ENCODE assay signal across 9 cellular contexts in the genomic region with DNA sequence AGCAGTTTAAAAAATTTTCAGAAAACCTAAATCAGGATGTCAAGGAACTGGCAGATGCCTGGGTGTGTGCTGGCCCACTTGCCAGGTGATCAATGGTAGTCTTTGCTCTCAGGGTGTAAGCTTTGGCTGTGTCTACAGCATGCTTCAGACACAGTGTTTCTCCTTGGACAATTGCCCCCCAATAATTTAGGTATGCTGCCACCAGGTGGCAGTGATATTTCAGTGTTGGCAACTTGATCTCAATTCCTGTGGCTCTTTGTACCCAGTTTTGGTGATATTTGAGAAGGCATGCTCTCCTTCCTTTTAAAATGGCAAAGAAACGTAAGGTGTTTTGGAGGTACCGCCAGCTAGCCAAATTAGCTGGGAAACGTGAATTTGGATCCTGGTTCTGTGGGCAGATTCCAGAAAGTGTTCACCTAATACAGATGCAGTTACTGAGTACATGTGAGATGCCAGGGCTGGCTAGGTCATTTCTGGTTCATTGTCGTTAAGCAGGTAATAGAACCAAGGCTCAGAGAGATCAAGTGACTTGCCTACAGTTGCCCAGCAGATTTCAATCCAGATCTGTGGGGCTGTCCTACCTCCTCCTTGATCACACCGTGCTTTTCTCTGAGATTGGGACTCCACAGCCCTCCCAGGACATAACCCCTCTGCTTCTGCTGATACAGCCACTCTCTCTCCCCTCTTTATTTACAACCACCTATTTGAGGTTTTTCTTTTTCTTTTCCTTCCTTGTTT.
A peak's percentile ranks its signal among the peaks of the same experiment; 100 is the strongest.
DNase-seq lines count a peak whose midpoint lies in the region; ATAC-seq and TF ChIP-seq lines count a peak whose summit lies in the region.
"Had no signal": no experiment of that assay in that cellular context is flagged by ENCODE, and none has a peak within 500 bp of the region (broad histone marks: within the 10 kb centered on the region; RNA-seq: fewer than 3 reads in every experiment).

No MANE protein-coding gene starts in this region.

- no peak overlapping the region for H3K4me2 ChIP-seq in SK-N-SH

- CTCF ChIA-PET in SK-N-SH (lab: Yijun Ruan, JAX) = interaction anchor here (0.6 to 2.8 kb wide), 26 partner anchors 11 to 258 kb away, joined by 3 to 16 read pairs (median 3); no protein-coding TSS in a partner anchor

- POLR2A ChIA-PET in SK-N-SH (lab: Yijun Ruan, JAX) = no interaction called here

- peak; percentile 46 for DNase-seq in DMS153 (lab: John Stamatoyannopoulos, UW)
- peak; percentile 64 for DNase-seq in HuH-7.5 (ENCODE audit: low spot score)
- peak; percentile 59 for DNase-seq in SK-N-SH
- peak; percentile 65 for DNase-seq in activated naive CD8-positive, alpha-beta T cell treated with anti-CD3 and anti-CD28 coated beads, Interleukin-2, amount 50 U/mL, for 24 hours
- peak; percentile 45 for DNase-seq in iris pigment epithelial cell (ENCODE audit: low read depth)
- peak in 2 of 3 experiments; percentile 44 to 49 for DNase-seq in stimulated activated CD4-positive, alpha-beta T cell treated with anti-CD3 and anti-CD28 coated beads, TNF-alpha, amount 100 ng/mL, for 24 hours (ENCODE audit: low read depth in 3 of 3)

- H3K36me3 Mint-ChIP-seq in activated naive CD8-positive, alpha-beta T cell treated with anti-CD3 and anti-CD28 coated beads, Interleukin-2, amount 50 U/mL, for 24 hours (ENCODE audit: low read depth) = peaks cover 7% of the 10 kb centered on the region

- H3K27ac ChIP-seq in SK-N-SH (ENCODE audit: low read depth in 2 of 2, low read length in 1 of 2) = no peak overlapping the region
- H3K27ac ChIP-seq: SJSA1 had no signal

- no peak for TF ChIP-seq EP300 in SK-N-SH (IDR thresholded peaks at IDR 0.05; ENCODE audit: borderline replicate concordance in 1 of 2, low read depth in 1 of 2, low read length in 1 of 2)

- no peaks in the 10 kb centered on the region for H3K9me2 ChIP-seq in SK-N-SH

- no peaks in the 10 kb centered on the region for H4K20me1 ChIP-seq in SK-N-SH (ENCODE audit: insufficient read depth)

- TF ChIP-seq RAD21 in SK-N-SH (IDR thresholded peaks at IDR 0.05; ENCODE audit: low read length) = peak; percentile 78

- H3K4me1 Mint-ChIP-seq in activated naive CD8-positive, alpha-beta T cell treated with anti-CD3 and anti-CD28 coated beads, Interleukin-2, amount 50 U/mL, for 24 hours = peaks cover 14% of the 10 kb centered on the region

- H3K9ac ChIP-seq in SK-N-SH = no peak overlapping the region

- no peaks in the 10 kb centered on the region for H3K36me3 ChIP-seq in SK-N-SH (replicated peaks in 1 of 2; ENCODE audit: control insufficient read depth in 1 of 2, insufficient read depth in 2 of 2, low read length in 1 of 2)

- no peaks in the 10 kb centered on the region for H3K27me3 ChIP-seq in SK-N-SH (ENCODE audit: insufficient read depth)
- H3K27me3 ChIP-seq: SJSA1 had no signal

- H3F3A ChIP-seq in SK-N-SH (replicated peaks; ENCODE audit: insufficient read depth) = peaks cover 4% of the 10 kb centered on the region

- H3K9me3 Mint-ChIP-seq in activated naive CD8-positive, alpha-beta T cell treated with anti-CD3 and anti-CD28 coated beads, Interleukin-2, amount 50 U/mL, for 24 hours = no peaks in the 10 kb centered on the region

- no peaks in the 10 kb centered on the region for H3K27me3 Mint-ChIP-seq in activated naive CD8-positive, alpha-beta T cell treated with anti-CD3 and anti-CD28 coated beads, Interleukin-2, amount 50 U/mL, for 24 hours

- peaks cover 0 to 11% of the 10 kb centered on the region in 2 experiments; a peak in 1 of 4 replicates for H3K4me1 ChIP-seq in SK-N-SH (ENCODE audit: control insufficient read depth in 1 of 2, insufficient read depth in 2 of 2, low read depth in 1 of 2, low read length in 1 of 2)

- H3K4me3 ChIP-seq in SK-N-SH (ENCODE audit: low read depth in 2 of 2, low read length in 1 of 2) = no peak overlapping the region
- H3K4me3 ChIP-seq: SJSA1 had no signal

- no peak overlapping the region for H3K27ac Mint-ChIP-seq in activated naive CD8-positive, alpha-beta T cell treated with anti-CD3 and anti-CD28 coated beads, Interleukin-2, amount 50 U/mL, for 24 hours

- peak; percentile 20 for ATAC-seq in activated naive CD8-positive, alpha-beta T cell treated with anti-CD3 and anti-CD28 coated beads, Interleukin-2, amount 50 U/mL, for 24 hours
- ATAC-seq in HG03432 (IDR thresholded peaks at IDR 0.05; ENCODE audit: unreplicated experiment) (no peak), GM19467 (IDR thresholded peaks at IDR 0.05; ENCODE audit: unreplicated experiment) (no peak)

- no peak overlapping the region for H3K4me3 Mint-ChIP-seq in activated naive CD8-positive, alpha-beta T cell treated with anti-CD3 and anti-CD28 coated beads, Interleukin-2, amount 50 U/mL, for 24 hours

- no peaks in the 10 kb centered on the region for H3K9me3 ChIP-seq in SK-N-SH

- peak; percentile 74 for TF ChIP-seq CTCF in SK-N-SH (IDR thresholded peaks at IDR 0.05)

- no peaks in the 10 kb centered on the region for H3K79me2 ChIP-seq in SK-N-SH (ENCODE audit: insufficient read depth)

- WGBS in SK-N-SH (ENCODE audit: low lambda C conversion rate) = 83% methylated on average over 5 of the region's 5 CpGs

- H2AFZ ChIP-seq in SK-N-SH (ENCODE audit: low read depth) = no peak overlapping the region

TF ChIP-seq in SK-N-SH, 30 proteins besides CTCF, POLR2A, EP300 and RAD21:
- TF ChIP-seq GATA2 (CRISPR knock-in tag; IDR thresholded peaks at IDR 0.05) = no peak
- no peak for TF ChIP-seq RCOR1 (IDR thresholded peaks at IDR 0.05; ENCODE audit: low read length)
- TF ChIP-seq, protein P1, sequence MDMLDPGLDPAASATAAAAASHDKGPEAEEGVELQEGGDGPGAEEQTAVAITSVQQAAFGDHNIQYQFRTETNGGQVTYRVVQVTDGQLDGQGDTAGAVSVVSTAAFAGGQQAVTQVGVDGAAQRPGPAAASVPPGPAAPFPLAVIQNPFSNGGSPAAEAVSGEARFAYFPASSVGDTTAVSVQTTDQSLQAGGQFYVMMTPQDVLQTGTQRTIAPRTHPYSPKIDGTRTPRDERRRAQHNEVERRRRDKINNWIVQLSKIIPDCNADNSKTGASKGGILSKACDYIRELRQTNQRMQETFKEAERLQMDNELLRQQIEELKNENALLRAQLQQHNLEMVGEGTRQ (IDR thresholded peaks at IDR 0.05; ENCODE audit: borderline replicate concordance, low read depth, low read length) = no peak
- no peak for TF ChIP-seq TAF1 (IDR thresholded peaks at IDR 0.05; ENCODE audit: borderline replicate concordance, low read depth, low read length)
- TF ChIP-seq SMC3 (IDR thresholded peaks at IDR 0.05; ENCODE audit: low read depth, low read length) = peak; percentile 80
